ENCODE assay signal across 1 cellular context in the genomic region with DNA sequence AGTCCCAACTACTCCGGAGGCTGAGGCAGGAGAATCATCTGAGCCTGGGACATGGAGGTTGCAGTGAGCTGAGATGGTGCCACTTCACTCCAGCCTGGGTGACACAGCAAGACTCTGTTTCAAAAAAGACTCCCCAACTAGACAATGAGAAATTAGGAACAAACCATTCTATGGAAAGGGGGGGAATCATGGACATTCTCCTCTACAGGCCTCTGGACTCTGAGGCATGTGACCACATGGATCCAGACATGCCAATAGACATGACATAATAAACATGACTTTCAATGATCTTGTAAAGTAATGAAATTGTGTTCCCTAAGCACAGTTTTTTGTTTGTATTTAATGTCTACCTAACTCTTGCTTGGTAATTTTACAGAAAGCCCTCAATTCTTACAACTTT.
A peak's percentile ranks its signal among the peaks of the same experiment; 100 is the strongest.
TF ChIP-seq lines count a peak whose summit lies in the region.

No MANE protein-coding gene starts in this region.

TF ChIP-seq in HEK293, 187 proteins besides CTCF, POLR2A, EP300 and RAD21 (continued from another document):
- no peak for TF ChIP-seq BCL11B (tag by site-specific recombination; IDR thresholded peaks at IDR 0.05; ENCODE audit: low read depth)
- no peak for TF ChIP-seq ZNF426 (tag by site-specific recombination; IDR thresholded peaks at IDR 0.05)
- TF ChIP-seq, protein P1, sequence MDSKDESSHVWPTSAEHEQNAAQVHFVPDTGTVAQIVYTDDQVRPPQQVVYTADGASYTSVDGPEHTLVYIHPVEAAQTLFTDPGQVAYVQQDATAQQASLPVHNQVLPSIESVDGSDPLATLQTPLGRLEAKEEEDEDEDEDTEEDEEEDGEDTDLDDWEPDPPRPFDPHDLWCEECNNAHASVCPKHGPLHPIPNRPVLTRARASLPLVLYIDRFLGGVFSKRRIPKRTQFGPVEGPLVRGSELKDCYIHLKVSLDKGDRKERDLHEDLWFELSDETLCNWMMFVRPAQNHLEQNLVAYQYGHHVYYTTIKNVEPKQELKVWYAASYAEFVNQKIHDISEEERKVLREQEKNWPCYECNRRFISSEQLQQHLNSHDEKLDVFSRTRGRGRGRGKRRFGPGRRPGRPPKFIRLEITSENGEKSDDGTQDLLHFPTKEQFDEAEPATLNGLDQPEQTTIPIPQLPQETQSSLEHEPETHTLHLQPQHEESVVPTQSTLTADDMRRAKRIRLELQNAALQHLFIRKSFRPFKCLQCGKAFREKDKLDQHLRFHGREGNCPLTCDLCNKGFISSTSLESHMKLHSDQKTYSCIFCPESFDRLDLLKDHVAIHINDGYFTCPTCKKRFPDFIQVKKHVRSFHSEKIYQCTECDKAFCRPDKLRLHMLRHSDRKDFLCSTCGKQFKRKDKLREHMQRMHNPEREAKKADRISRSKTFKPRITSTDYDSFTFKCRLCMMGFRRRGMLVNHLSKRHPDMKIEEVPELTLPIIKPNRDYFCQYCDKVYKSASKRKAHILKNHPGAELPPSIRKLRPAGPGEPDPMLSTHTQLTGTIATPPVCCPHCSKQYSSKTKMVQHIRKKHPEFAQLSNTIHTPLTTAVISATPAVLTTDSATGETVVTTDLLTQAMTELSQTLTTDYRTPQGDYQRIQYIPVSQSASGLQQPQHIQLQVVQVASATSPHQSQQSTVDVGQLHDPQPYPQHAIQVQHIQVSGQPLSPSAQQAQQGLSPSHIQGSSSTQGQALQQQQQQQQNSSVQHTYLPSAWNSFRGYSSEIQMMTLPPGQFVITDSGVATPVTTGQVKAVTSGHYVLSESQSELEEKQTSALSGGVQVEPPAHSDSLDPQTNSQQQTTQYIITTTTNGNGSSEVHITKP (tag by site-specific recombination; IDR thresholded peaks at IDR 0.05): peak; percentile 90
- no peak for TF ChIP-seq ZNF223 (tag by site-specific recombination; IDR thresholded peaks at IDR 0.05)
- no peak for TF ChIP-seq ZFP37 (tag by site-specific recombination; IDR thresholded peaks at IDR 0.05)
- TF ChIP-seq GFI1B (tag by site-specific recombination; IDR thresholded peaks at IDR 0.05): no peak
